1 cellular context compared by ENCODE assay signal in genomic region chr12:67720383-67720856, GRCh38.
TF ChIP-seq lines count a peak whose summit lies in the region.

No MANE protein-coding gene starts in this region.

TF ChIP-seq in HCT116, 20 proteins besides CTCF, POLR2A, EP300 and RAD21 (continued from another document):
- TF ChIP-seq CBX3 (IDR thresholded peaks at IDR 0.05; ENCODE audit: low read depth) = no peak
- TF ChIP-seq POLR2AphosphoS5 (IDR thresholded peaks at IDR 0.05; ENCODE audit: low read depth, low read length) = no peak
- no peak for TF ChIP-seq SIN3A (IDR thresholded peaks at IDR 0.05; ENCODE audit: low read depth)
- TF ChIP-seq FOSL1 (IDR thresholded peaks at IDR 0.05; ENCODE audit: low read depth) = no peak
- TF ChIP-seq ATF3 (IDR thresholded peaks at IDR 0.05) = no peak
